15 cellular contexts compared by ENCODE assay signal in the genomic region with DNA sequence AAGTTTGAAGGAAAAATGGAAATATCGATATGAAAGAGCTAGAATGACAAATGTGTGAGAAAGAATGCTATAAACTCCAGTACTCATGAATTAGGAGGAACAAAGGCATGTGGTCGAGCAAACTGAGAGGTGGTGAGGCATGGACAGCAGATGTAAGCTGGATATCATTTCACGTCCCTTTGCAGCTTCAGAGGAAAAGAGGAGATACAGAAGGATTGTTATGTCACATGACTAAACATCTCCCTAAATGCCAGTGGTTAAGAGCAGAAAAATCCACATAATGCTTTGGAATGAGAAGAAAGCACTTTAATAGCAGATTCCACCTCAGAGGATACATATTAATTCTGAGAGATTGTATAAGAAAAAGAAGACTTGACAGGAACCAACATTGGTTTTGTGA.
"Had no signal": no experiment of that assay in that cellular context is flagged by ENCODE, and none has a peak within 500 bp of the region (broad histone marks: within the 10 kb centered on the region; RNA-seq: fewer than 3 reads in every experiment).

No MANE protein-coding gene starts in this region.

- H3K36me3 Mint-ChIP-seq: naive B cell had no signal

- DNase-seq: activated CD4-positive, CD25-positive, alpha-beta regulatory T cell treated with anti-CD3 and anti-CD28 coated beads, Interleukin-2, amount 50 U/mL, for 72 hours; activated naive CD4-positive, alpha-beta T cell treated with Interleukin-2 at 50 U/mL for 16 hours; activated T-cell treated with anti-CD3 and anti-CD28 coated beads for 4 hours; heart right ventricle; left cardiac atrium; lower lobe of right lung; midbrain; naive B cell; posterior cingulate gyrus; retina; stimulated activated naive CD8-positive, alpha-beta T cell treated with anti-CD3 and anti-CD28 coated beads, Interleukin-15, Interleukin-2, amounts not matched to agents 100 U/mL and 50 U/mL, for 24 hours; transverse colon had no signal

- H3K27me3 Mint-ChIP-seq: naive B cell had no signal

- H3K9me3 ChIP-seq: lower lobe of right lung, transverse colon, vagina had no signal

- H3K4me3 Mint-ChIP-seq: naive B cell had no signal

- H3K27ac ChIP-seq: epithelial cell of prostate, gastroesophageal sphincter, heart right ventricle, lower lobe of right lung, transverse colon, vagina had no signal

- H3K27me3 ChIP-seq: gastroesophageal sphincter, heart right ventricle, transverse colon, vagina had no signal

- H3K4me3 ChIP-seq: gastroesophageal sphincter, heart right ventricle, lower lobe of right lung, transverse colon, vagina had no signal

- H3K4me1 ChIP-seq: gastroesophageal sphincter, heart right ventricle, lower lobe of right lung, transverse colon, vagina had no signal

- H3K4me1 Mint-ChIP-seq: naive B cell had no signal

- H3K36me3 ChIP-seq: gastroesophageal sphincter, heart right ventricle, lower lobe of right lung, transverse colon, vagina had no signal

- ATAC-seq: gastroesophageal sphincter; heart right ventricle; left cardiac atrium; lower lobe of right lung; stimulated activated naive CD8-positive, alpha-beta T cell treated with anti-CD3 and anti-CD28 coated beads, Interleukin-15, Interleukin-2, amounts not matched to agents 100 U/mL and 50 U/mL, for 24 hours had no signal

- H3K27ac Mint-ChIP-seq: naive B cell had no signal
